In genomic region chr2:238239872-238240760, GRCh38 we compare ENCODE assay signal across 8 cellular contexts. TPM values are rescaled to one million over a fixed set of nuclear protein-coding genes. Genes with fewer than 3 reads are reported as not detected.
DNase-seq lines count a peak whose midpoint lies in the region; ATAC-seq, FAIRE-seq and TF ChIP-seq lines count a peak whose summit lies in the region.

Gene HES6 (minus strand): TSS chr2:238240038. CDS start chr2:238239905, 133 bp downstream.

- H3K4me3 ChIP-seq in cardiac fibroblast (replicated peaks in 1 of 2; ENCODE audit: low read depth in 2 of 2, low read length in 2 of 2) (peak within 1 kb of the TSS; percentile 33 to 57), keratinocyte (ENCODE audit: control insufficient read depth in 2 of 3, extremely low read depth in 1 of 3, insufficient read depth in 2 of 3, low read depth in 1 of 3, low read length in 3 of 3) (peak within 1 kb of the TSS; percentile 39 to 57 (median 49))

- peak within 1 kb of the TSS; percentile 71 for H3K4me2 ChIP-seq in keratinocyte (ENCODE audit: control insufficient read depth, extremely low read depth, insufficient read depth, low read depth, low read length)

- dilution Hi-C loops in keratinocyte (cut with MboI; ENCODE audit: extremely low pct_ligation_motif_present, low sequenced_read_pairs): no loop called here

- TF ChIP-seq CTCF in VCaP (conservative IDR thresholded peaks at IDR 0.05) (no peak), cardiac fibroblast (IDR thresholded peaks at IDR 0.05; ENCODE audit: low read depth, low read length) (no peak), keratinocyte (optimal IDR thresholded peaks at IDR 0.05 in 1 of 3, IDR thresholded peaks at IDR 0.05 in 1 of 3, conservative IDR thresholded peaks at IDR 0.05 in 1 of 3; ENCODE audit: extremely low read depth in 1 of 3, insufficient read depth in 2 of 3, low read length in 3 of 3) (peak in 1 of 3 experiments; percentile 10)

- DNase-seq in ACHN (peak; percentile 93), NCI-H2171 (lab: John Stamatoyannopoulos, UW) (peak; percentile 74), cardiac fibroblast (ENCODE audit: low read depth in 2 of 2) (peak; percentile 78 to 87), keratinocyte (ENCODE audit: low read depth, low spot score) (no peak)
- DNase-seq in stimulated activated CD4-positive, alpha-beta T cell treated with anti-CD3 and anti-CD28 coated beads, Interleukin-12 subunit alpha, Interleukin-12 subunit beta, amount 100 ng/mL, for 4 hours: peak; percentile 72

- no peaks in the 10 kb centered on the region for H3K79me2 ChIP-seq in keratinocyte (ENCODE audit: control insufficient read depth, insufficient read depth, low read length)

- no peak within 1 kb of the TSS for H3K9ac ChIP-seq in keratinocyte (ENCODE audit: control insufficient read depth, extremely low read depth, insufficient read depth, low read length)

- FAIRE-seq in keratinocyte (lab: Jason Lieb, UNC): no peak

- no peaks in the 10 kb centered on the region for H3K4me1 ChIP-seq in keratinocyte (ENCODE audit: control insufficient read depth, extremely low read depth, insufficient read depth, low read length)

- in situ Hi-C loops in ACHN (cut with HindIII; ENCODE audit: low pct_ligation_motif_present, low pct_unique_long_range_greater_than_20kb, low sequenced_read_pairs): no loop called here

- peak within 1 kb of the TSS; percentile 59 for H3K27ac ChIP-seq in VCaP
- no peak within 1 kb of the TSS for H3K27ac ChIP-seq in keratinocyte (ENCODE audit: control insufficient read depth, insufficient read depth, low read length)

- no peaks in the 10 kb centered on the region for H3K9me3 ChIP-seq in keratinocyte (ENCODE audit: control insufficient read depth, low read depth, low read length)

- H2AFZ ChIP-seq in keratinocyte (ENCODE audit: control insufficient read depth, low read length): peak within 1 kb of the TSS; percentile 63

- no peaks in the 10 kb centered on the region for H3K36me3 ChIP-seq in keratinocyte (ENCODE audit: control insufficient read depth in 2 of 2, extremely low read depth in 1 of 2, insufficient read depth in 2 of 2, low read length in 2 of 2)

- ATAC-seq in GM18870 (IDR thresholded peaks at IDR 0.05; ENCODE audit: unreplicated experiment): peak; percentile 42
- peak; percentile 66 for ATAC-seq in HG03097 (IDR thresholded peaks at IDR 0.05; ENCODE audit: low FRiP score, unreplicated experiment)

- H4K20me1 ChIP-seq in keratinocyte (ENCODE audit: control insufficient read depth, extremely low read depth, insufficient read depth, low read length): no peaks in the 10 kb centered on the region

- peaks cover 47% of the 10 kb centered on the region for H3K27me3 ChIP-seq in keratinocyte (ENCODE audit: control insufficient read depth, extremely low read depth, insufficient read depth, low read length)

- H3K9me1 ChIP-seq in keratinocyte (ENCODE audit: control insufficient read depth, extremely low read depth, insufficient read depth, low read length): no peaks in the 10 kb centered on the region

RNA-seq across cellular contexts. Expression of gene HES6, which starts in this region (rescaled TPM):
- 0.76 to 0.80 TPM (median 0.77 TPM) in 3 replicates for polyA plus RNA-seq in keratinocyte
- 0.49 TPM for polyA plus RNA-seq in keratinocyte (2011; ENCODE audit: low read depth)
- polyA plus RNA-seq in keratinocyte (2011; cell fraction: cytosol; rRNA removed): 0.23 and 0.66 TPM in 2 replicates
- polyA plus RNA-seq in keratinocyte (2011; cell fraction: nucleus; rRNA removed): 0.90 and 1.2 TPM in 2 replicates
- 1.3 and 1.7 TPM in 2 replicates for polyA plus RNA-seq in keratinocyte (2012; ENCODE audit: low replicate concordance)
- polyA minus RNA-seq in keratinocyte: 0.26 to 0.89 TPM in 2 of 3 replicates, not detected in the other
- polyA minus RNA-seq in keratinocyte (2011; cell fraction: cytosol; rRNA and poly(A)+ RNA removed): not detected
- polyA minus RNA-seq in keratinocyte (2011; cell fraction: nucleus; rRNA and poly(A)+ RNA removed): not detected in 2 replicates
